20 cellular contexts compared by ENCODE assay signal in the genomic region with DNA sequence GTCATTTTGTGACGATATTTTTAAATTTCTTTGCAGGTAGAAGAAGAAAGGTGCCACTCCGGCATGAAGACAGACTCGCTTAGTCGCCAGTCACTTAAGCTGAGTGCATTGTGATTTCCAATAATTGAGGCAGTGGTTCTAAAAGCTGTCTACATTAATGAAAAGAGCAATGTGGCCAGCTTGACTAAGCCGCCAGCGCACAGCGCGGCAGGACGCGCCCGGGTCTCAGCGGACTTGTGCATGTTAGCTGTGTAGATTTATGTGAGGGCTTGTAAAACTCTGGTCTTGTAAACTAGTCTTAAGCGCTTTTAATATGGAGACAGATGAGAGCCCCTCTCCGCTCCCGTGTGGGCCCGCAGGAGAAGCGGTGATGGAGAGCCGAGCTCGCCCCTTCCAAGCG.
"Had no signal": no experiment of that assay in that cellular context is flagged by ENCODE, and none has a peak within 500 bp of the region (broad histone marks: within the 10 kb centered on the region; RNA-seq: fewer than 3 reads in every experiment).

No MANE protein-coding gene starts in this region.

- ATAC-seq: activated CD4-positive, CD25-positive, alpha-beta regulatory T cell treated with anti-CD3 and anti-CD28 coated beads, Interleukin-2, amount 50 U/mL, for 24 hours; activated CD8-positive, alpha-beta T cell treated with anti-CD3 and anti-CD28 coated beads, Interleukin-2, amount 10 ng/mL, durations not matched to agents 7 days and 5 days; activated naive CD8-positive, alpha-beta T cell treated with anti-CD3 and anti-CD28 coated beads, Interleukin-2, amount 50 U/mL, for 24 hours; left colon; stimulated activated naive CD8-positive, alpha-beta T cell treated with anti-CD3 and anti-CD28 coated beads, Interleukin-15, amount 100 ng/mL, for 72 hours had no signal

- H3K27ac Mint-ChIP-seq: activated CD4-positive, alpha-beta T cell treated with anti-CD3 and anti-CD28 coated beads, Interleukin-2, amount 10 ng/mL, durations not matched to agents 7 days and 5 days; activated CD8-positive, alpha-beta T cell treated with anti-CD3 and anti-CD28 coated beads, Interleukin-2, amount 10 ng/mL, durations not matched to agents 7 days and 5 days; activated naive CD4-positive, alpha-beta T cell treated with anti-CD3 and anti-CD28 coated beads, Interleukin-2, amount 10 ng/mL, durations not matched to agents 7 days and 5 days; activated naive CD8-positive, alpha-beta T cell treated with anti-CD3 and anti-CD28 coated beads, Interleukin-2, amount 50 U/mL, for 24 hours; dendritic cell treated with granulocyte-macrophage colony-stimulating factor and Interleukin-4, amounts not matched to agents 40 ng/mL and 50 ng/mL, for 4 days; stimulated activated naive CD8-positive, alpha-beta T cell treated with anti-CD3 and anti-CD28 coated beads, Interleukin-15, amount 100 ng/mL, for 72 hours; T-helper 2 cell treated with Interferon-gamma antibody and Interleukin-4, amounts not matched to agents 5 μg/mL and 100 μg/mL, for 36 hours had no signal

- FAIRE-seq: endothelial cell of umbilical vein had no signal

- H3K27me3 Mint-ChIP-seq: activated CD4-positive, alpha-beta T cell treated with anti-CD3 and anti-CD28 coated beads, Interleukin-2, amount 10 ng/mL, durations not matched to agents 7 days and 5 days; activated naive CD4-positive, alpha-beta T cell treated with anti-CD3 and anti-CD28 coated beads, Interleukin-2, amount 10 ng/mL, durations not matched to agents 7 days and 5 days; activated naive CD8-positive, alpha-beta T cell treated with anti-CD3 and anti-CD28 coated beads, Interleukin-2, amount 50 U/mL, for 24 hours; dendritic cell treated with granulocyte-macrophage colony-stimulating factor and Interleukin-4, amounts not matched to agents 40 ng/mL and 50 ng/mL, for 4 days; progenitor cell of endocrine pancreas; stimulated activated naive CD8-positive, alpha-beta T cell treated with anti-CD3 and anti-CD28 coated beads, Interleukin-15, amount 100 ng/mL, for 72 hours had no signal

- H3K9me3 Mint-ChIP-seq: activated CD4-positive, alpha-beta T cell treated with anti-CD3 and anti-CD28 coated beads, Interleukin-2, amount 10 ng/mL, durations not matched to agents 7 days and 5 days; activated naive CD4-positive, alpha-beta T cell treated with anti-CD3 and anti-CD28 coated beads, Interleukin-2, amount 10 ng/mL, durations not matched to agents 7 days and 5 days; activated naive CD8-positive, alpha-beta T cell treated with anti-CD3 and anti-CD28 coated beads, Interleukin-2, amount 50 U/mL, for 24 hours; dendritic cell treated with granulocyte-macrophage colony-stimulating factor and Interleukin-4, amounts not matched to agents 40 ng/mL and 50 ng/mL, for 4 days; nephron progenitor cell; stimulated activated naive CD8-positive, alpha-beta T cell treated with anti-CD3 and anti-CD28 coated beads, Interleukin-15, amount 100 ng/mL, for 72 hours; T-helper 2 cell treated with Interferon-gamma antibody and Interleukin-4, amounts not matched to agents 5 μg/mL and 100 μg/mL, for 36 hours had no signal

- H3K4me3 ChIP-seq: esophagus muscularis mucosa, lung, skin epidermis, suprapubic skin, transverse colon had no signal

- H3K4me3 Mint-ChIP-seq: activated CD4-positive, alpha-beta T cell treated with anti-CD3 and anti-CD28 coated beads, Interleukin-2, amount 10 ng/mL, durations not matched to agents 7 days and 5 days; activated CD8-positive, alpha-beta T cell treated with anti-CD3 and anti-CD28 coated beads, Interleukin-2, amount 10 ng/mL, durations not matched to agents 7 days and 5 days; activated naive CD4-positive, alpha-beta T cell treated with anti-CD3 and anti-CD28 coated beads, Interleukin-2, amount 10 ng/mL, durations not matched to agents 7 days and 5 days; activated naive CD8-positive, alpha-beta T cell treated with anti-CD3 and anti-CD28 coated beads, Interleukin-2, amount 50 U/mL, for 24 hours; dendritic cell treated with granulocyte-macrophage colony-stimulating factor and Interleukin-4, amounts not matched to agents 40 ng/mL and 50 ng/mL, for 4 days; nephron progenitor cell; stimulated activated naive CD8-positive, alpha-beta T cell treated with anti-CD3 and anti-CD28 coated beads, Interleukin-15, amount 100 ng/mL, for 72 hours; T-helper 2 cell treated with Interferon-gamma antibody and Interleukin-4, amounts not matched to agents 5 μg/mL and 100 μg/mL, for 36 hours had no signal

- H3K9me3 ChIP-seq: esophagus muscularis mucosa, suprapubic skin, transverse colon had no signal

- H3K27ac ChIP-seq: suprapubic skin, transverse colon had no signal

- DNase-seq: activated CD8-positive, alpha-beta T cell treated with anti-CD3 and anti-CD28 coated beads, Interleukin-2, amount 10 ng/mL, durations not matched to agents 7 days and 5 days; activated effector memory CD4-positive, alpha-beta T cell treated with Interleukin-2 at 50 U/mL for 16 hours; effector CD8-positive, alpha-beta T cell; left colon; stimulated activated naive CD8-positive, alpha-beta T cell treated with anti-CD3 and anti-CD28 coated beads, Interleukin-15, amount 100 ng/mL, for 72 hours; SW 1271; transverse colon had no signal

- H3K27me3 ChIP-seq: esophagus muscularis mucosa, suprapubic skin, transverse colon had no signal
